ENCODE assay signal across 9 cellular contexts in genomic region chr13:78875792-78876580, GRCh38.
DNase-seq lines count a peak whose midpoint lies in the region; ATAC-seq and TF ChIP-seq lines count a peak whose summit lies in the region.
"Had no signal": no experiment of that assay in that cellular context is flagged by ENCODE, and none has a peak within 500 bp of the region (broad histone marks: within the 10 kb centered on the region; RNA-seq: fewer than 3 reads in every experiment).

No MANE protein-coding gene starts in this region.

- WGBS in suprapubic skin: 90% methylated on average over 7 of the region's 12 CpGs

- H3K4me1 ChIP-seq in PC-3 (ENCODE audit: insufficient read depth, low read length) (no peaks in the 10 kb centered on the region), suprapubic skin (no peaks in the 10 kb centered on the region)
- H3K4me1 ChIP-seq: body of pancreas had no signal

- no peaks in the 10 kb centered on the region for H4K20me1 ChIP-seq in PC-3 (ENCODE audit: low read length)

- no peaks in the 10 kb centered on the region for H3K36me3 Mint-ChIP-seq in stimulated activated memory B cell treated with anti-CD40 and anti-IgM and Interleukin-4, amounts not matched to agents 10 μg/mL and 1 μg/mL and 100 μg/mL, for 72 hours

- BruUV-seq in PC-3 (replicated peaks; lab: Mats Ljungman, UMichigan): no TSS peak

- POLR2A ChIA-PET in PC-3 (lab: Charles Lee; ENCODE audit: unreplicated experiment): no interaction called here

- H3K9me3 Mint-ChIP-seq in stimulated activated memory B cell treated with anti-CD40 and anti-IgM and Interleukin-4, amounts not matched to agents 10 μg/mL and 1 μg/mL and 100 μg/mL, for 72 hours: peaks cover 5% of the 10 kb centered on the region

- H3K27ac Mint-ChIP-seq in stimulated activated memory B cell treated with anti-CD40 and anti-IgM and Interleukin-4, amounts not matched to agents 10 μg/mL and 1 μg/mL and 100 μg/mL, for 72 hours: no peak overlapping the region

- ATAC-seq in GM18502 (IDR thresholded peaks at IDR 0.05; ENCODE audit: poor library complexity, unreplicated experiment): peak; percentile 76
- ATAC-seq in HG02852 (IDR thresholded peaks at IDR 0.05; ENCODE audit: unreplicated experiment): peak; percentile 54
- ATAC-seq in PC-3: no peak
- no peak for ATAC-seq in HG03135 (IDR thresholded peaks at IDR 0.05; ENCODE audit: unreplicated experiment)
- ATAC-seq in stimulated activated memory B cell treated with anti-CD40 and anti-IgM and Interleukin-4, amounts not matched to agents 10 μg/mL and 1 μg/mL and 100 μg/mL, for 72 hours: no peak
- ATAC-seq: body of pancreas had no signal

- no peaks in the 10 kb centered on the region for H3F3A ChIP-seq in PC-3 (ENCODE audit: low read length, unreplicated experiment)

- CTCF ChIA-PET in PC-3 (lab: Charles Lee): no interaction called here

- H3K9me2 ChIP-seq in PC-3 (replicated peaks; ENCODE audit: low read length): no peaks in the 10 kb centered on the region

- no peak overlapping the region for H2AFZ ChIP-seq in PC-3 (ENCODE audit: low read length)

- TF ChIP-seq EP300 in suprapubic skin (IDR thresholded peaks at IDR 0.05): no peak

- no peak overlapping the region for H3K4me3 Mint-ChIP-seq in stimulated activated memory B cell treated with anti-CD40 and anti-IgM and Interleukin-4, amounts not matched to agents 10 μg/mL and 1 μg/mL and 100 μg/mL, for 72 hours

- peak; percentile 3 for DNase-seq in PC-3
- no peak for DNase-seq in NOMO-1 (lab: John Stamatoyannopoulos, UW; ENCODE audit: unreplicated experiment in 2 of 2)
- no peak for DNase-seq in suprapubic skin (ENCODE audit: low spot score in 2 of 2)
- DNase-seq: body of pancreas had no signal

- no peaks in the 10 kb centered on the region for H3K36me3 ChIP-seq in PC-3 (ENCODE audit: low read depth, low read length)
- H3K36me3 ChIP-seq in suprapubic skin: no peaks in the 10 kb centered on the region

- no peak overlapping the region for H3K9ac ChIP-seq in PC-3 (ENCODE audit: low read length)

- no peaks in the 10 kb centered on the region for H3K79me2 ChIP-seq in PC-3 (ENCODE audit: low read length)

- H3K4me2 ChIP-seq in PC-3 (ENCODE audit: low read length): no peak overlapping the region

- no peaks in the 10 kb centered on the region for H3K9me3 ChIP-seq in PC-3 (ENCODE audit: low read length)
- H3K9me3 ChIP-seq in suprapubic skin: no peaks in the 10 kb centered on the region
- H3K9me3 ChIP-seq: body of pancreas had no signal

- peak; percentile 16 for TF ChIP-seq CTCF in C4-2B (conservative IDR thresholded peaks at IDR 0.05)
- 0 out of 2 replicates have a peak, but pooled peaks have one; percentile 15 for TF ChIP-seq CTCF in PC-3 (conservative IDR thresholded peaks at IDR 0.05; ENCODE audit: low read depth, low read length)
- no peak for TF ChIP-seq CTCF in suprapubic skin (IDR thresholded peaks at IDR 0.05)

- H3K27me3 Mint-ChIP-seq in stimulated activated memory B cell treated with anti-CD40 and anti-IgM and Interleukin-4, amounts not matched to agents 10 μg/mL and 1 μg/mL and 100 μg/mL, for 72 hours: peaks cover 9% of the 10 kb centered on the region

- intact Hi-C loops in PC-3 (cut with micrococcal nuclease): no loop called here

- H3K4me3 ChIP-seq in PC-3 (ENCODE audit: low read length) (no peak overlapping the region), suprapubic skin (no peak overlapping the region)
- H3K4me3 ChIP-seq: body of pancreas had no signal

- H3K27ac ChIP-seq in C4-2B (no peak overlapping the region), PC-3 (ENCODE audit: low read length) (no peak overlapping the region), suprapubic skin (no peak overlapping the region)
- H3K27ac ChIP-seq: body of pancreas had no signal

- H3K27me3 ChIP-seq in PC-3 (ENCODE audit: low read length): no peaks in the 10 kb centered on the region
- H3K27me3 ChIP-seq in suprapubic skin: no peaks in the 10 kb centered on the region
- H3K27me3 ChIP-seq: body of pancreas had no signal

- H3K4me1 Mint-ChIP-seq in stimulated activated memory B cell treated with anti-CD40 and anti-IgM and Interleukin-4, amounts not matched to agents 10 μg/mL and 1 μg/mL and 100 μg/mL, for 72 hours: no peaks in the 10 kb centered on the region

- no peak for TF ChIP-seq POLR2A in suprapubic skin (IDR thresholded peaks at IDR 0.05)

Comparison
In these comparisons a context has a peak if more than half of its experiments do, and no peak if none do; other contexts are left out.
1. CTCF ChIP-seq: peak in C4-2B (single experiment) and PC-3 (single experiment); none in suprapubic skin (0 of 2).
2. ATAC-seq: peak in GM18502 (single experiment) and HG02852 (single experiment); none in PC-3 (single experiment), HG03135 (single experiment) and stimulated activated memory B cell treated with anti-CD40 and anti-IgM and Interleukin-4, amounts not matched to agents 10 μg/mL and 1 μg/mL and 100 μg/mL, for 72 hours (single experiment).